15 cellular contexts compared by ENCODE assay signal in the genomic region with DNA sequence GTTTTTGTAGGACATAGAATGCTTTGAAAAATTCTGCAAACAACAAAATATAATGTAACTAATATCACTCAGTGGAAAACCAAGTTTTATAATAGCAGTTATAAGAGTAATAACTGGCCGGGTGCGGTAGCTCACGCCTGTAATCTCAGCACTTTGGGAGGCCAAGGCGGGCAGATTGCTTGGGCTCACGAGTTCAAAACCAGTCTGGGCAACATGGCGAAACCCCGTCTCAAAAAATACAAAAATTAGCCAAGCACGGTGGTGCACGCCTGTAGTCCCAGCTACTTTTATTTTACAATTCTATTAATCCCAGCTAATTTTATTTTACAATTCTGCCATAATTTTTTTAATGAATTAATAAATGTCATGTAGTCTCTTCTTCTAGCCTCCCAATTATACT. TPM values are rescaled to one million over a fixed set of nuclear protein-coding genes. Genes with fewer than 3 reads are reported as not detected.
DNase-seq lines count a peak whose midpoint lies in the region; ATAC-seq, FAIRE-seq and TF ChIP-seq lines count a peak whose summit lies in the region.
"Had no signal": no experiment of that assay in that cellular context is flagged by ENCODE, and none has a peak within 500 bp of the region (broad histone marks: within the 10 kb centered on the region; RNA-seq: fewer than 3 reads in every experiment).

No MANE protein-coding gene starts in this region.

- H3K27me3 ChIP-seq in CD4-positive, CD25-positive, alpha-beta regulatory T cell (ENCODE audit: control insufficient read depth, insufficient read depth, low read length) = no peaks in the 10 kb centered on the region
- H3K27me3 ChIP-seq: breast epithelium, heart right ventricle, stomach had no signal

- H3K9me3 ChIP-seq in CD4-positive, CD25-positive, alpha-beta regulatory T cell (ENCODE audit: control insufficient read depth in 2 of 2, low read length in 2 of 2) = no peaks in the 10 kb centered on the region
- H3K9me3 ChIP-seq: breast epithelium, Caco-2, heart right ventricle, prostate gland, stomach had no signal

- H3K27ac Mint-ChIP-seq in CD4-positive, CD25-positive, alpha-beta regulatory T cell = peak overlapping the region; percentile 92 to 97 (median 96)
- H3K27ac Mint-ChIP-seq in activated CD8-positive, alpha-beta T cell treated with anti-CD3 and anti-CD28 coated beads, Interleukin-2, amount 10 ng/mL, durations not matched to agents 7 days and 5 days = peak overlapping the region; percentile 27
- H3K27ac Mint-ChIP-seq in mesothelial cell of epicardium = peak overlapping the region; percentile 53

- H3K36me3 ChIP-seq in CD4-positive, CD25-positive, alpha-beta regulatory T cell (ENCODE audit: control insufficient read depth, insufficient read depth, low read length) = peaks cover 5% of the 10 kb centered on the region
- H3K36me3 ChIP-seq: breast epithelium, prostate gland, stomach had no signal

- H3K4me3 Mint-ChIP-seq in CD4-positive, CD25-positive, alpha-beta regulatory T cell = peak overlapping the region; percentile 94 to 98 (median 96)
- H3K4me3 Mint-ChIP-seq in activated CD8-positive, alpha-beta T cell treated with anti-CD3 and anti-CD28 coated beads, Interleukin-2, amount 10 ng/mL, durations not matched to agents 7 days and 5 days = peak overlapping the region; percentile 82
- H3K4me3 Mint-ChIP-seq in mesothelial cell of epicardium = no peak overlapping the region

- no peak for ATAC-seq in CD4-positive, CD25-positive, alpha-beta regulatory T cell (ENCODE audit: low read depth in 2 of 2)
- no peak for ATAC-seq in activated CD8-positive, alpha-beta T cell treated with anti-CD3 and anti-CD28 coated beads, Interleukin-2, amount 10 ng/mL, durations not matched to agents 7 days and 5 days
- no peak for ATAC-seq in HG03354 (IDR thresholded peaks at IDR 0.05; ENCODE audit: poor library complexity, severe bottlenecking, unreplicated experiment)
- ATAC-seq: HCT116, heart right ventricle had no signal

- H3K9me3 Mint-ChIP-seq in CD4-positive, CD25-positive, alpha-beta regulatory T cell = peaks cover 0 to 2% (median 0%) of the 10 kb centered on the region in 7 donors
- no peaks in the 10 kb centered on the region for H3K9me3 Mint-ChIP-seq in activated CD8-positive, alpha-beta T cell treated with anti-CD3 and anti-CD28 coated beads, Interleukin-2, amount 10 ng/mL, durations not matched to agents 7 days and 5 days (ENCODE audit: insufficient read depth)
- H3K9me3 Mint-ChIP-seq in mesothelial cell of epicardium = no peaks in the 10 kb centered on the region

- peak overlapping the region; percentile 99 for H3K27ac ChIP-seq in CD4-positive, CD25-positive, alpha-beta regulatory T cell (ENCODE audit: insufficient read depth, low read length, poor library complexity, severe bottlenecking)
- H3K27ac ChIP-seq: prostate gland had no signal

- peaks cover 55% of the 10 kb centered on the region for H3K4me1 ChIP-seq in CD4-positive, CD25-positive, alpha-beta regulatory T cell (ENCODE audit: control insufficient read depth, insufficient read depth, low read length, poor library complexity, severe bottlenecking)
- H3K4me1 ChIP-seq: breast epithelium, prostate gland had no signal

- H3K4me3 ChIP-seq in CD4-positive, CD25-positive, alpha-beta regulatory T cell (ENCODE audit: low read depth, low read length) = peak overlapping the region; percentile 100
- H3K4me3 ChIP-seq: prostate gland had no signal

- FAIRE-seq in GM18507 (lab: Jason Lieb, UNC) = peak; percentile 66

- no peaks in the 10 kb centered on the region for H3K36me3 Mint-ChIP-seq in CD4-positive, CD25-positive, alpha-beta regulatory T cell
- peaks cover 11% of the 10 kb centered on the region for H3K36me3 Mint-ChIP-seq in activated CD8-positive, alpha-beta T cell treated with anti-CD3 and anti-CD28 coated beads, Interleukin-2, amount 10 ng/mL, durations not matched to agents 7 days and 5 days (ENCODE audit: low read depth)
- no peaks in the 10 kb centered on the region for H3K36me3 Mint-ChIP-seq in mesothelial cell of epicardium

- H3K4me1 Mint-ChIP-seq in CD4-positive, CD25-positive, alpha-beta regulatory T cell = peaks cover 37 to 58% (median 49%) of the 10 kb centered on the region in 4 donors
- peaks cover 46% of the 10 kb centered on the region for H3K4me1 Mint-ChIP-seq in activated CD8-positive, alpha-beta T cell treated with anti-CD3 and anti-CD28 coated beads, Interleukin-2, amount 10 ng/mL, durations not matched to agents 7 days and 5 days (ENCODE audit: low read depth)
- peaks cover 21% of the 10 kb centered on the region for H3K4me1 Mint-ChIP-seq in mesothelial cell of epicardium

- POLR2A ChIA-PET in activated CD8-positive, alpha-beta T cell treated with anti-CD3 and anti-CD28 coated beads, Interleukin-2, amount 10 ng/mL, durations not matched to agents 7 days and 5 days (lab: Charles Lee) = interaction anchor here (0.6 to 6.8 kb wide), 3 partner anchors 17 to 43 kb away, joined by 4 to 99 read pairs (median 83); no protein-coding TSS in a partner anchor

- CTCF ChIA-PET in activated CD8-positive, alpha-beta T cell treated with anti-CD3 and anti-CD28 coated beads, Interleukin-2, amount 10 ng/mL, durations not matched to agents 7 days and 5 days (lab: Charles Lee) = interaction anchor here (1.0 to 3.6 kb wide), 6 partner anchors 13 to 80 kb away, joined by 3 to 20 read pairs (median 4); partner anchors contain the start of gene RAB11A

- TF ChIP-seq CTCF in mesothelial cell of epicardium (IDR thresholded peaks at IDR 0.05; ENCODE audit: unreplicated experiment) = no peak

- no peaks in the 10 kb centered on the region for H3K27me3 Mint-ChIP-seq in CD4-positive, CD25-positive, alpha-beta regulatory T cell
- no peaks in the 10 kb centered on the region for H3K27me3 Mint-ChIP-seq in activated CD8-positive, alpha-beta T cell treated with anti-CD3 and anti-CD28 coated beads, Interleukin-2, amount 10 ng/mL, durations not matched to agents 7 days and 5 days (ENCODE audit: low read depth)
- H3K27me3 Mint-ChIP-seq in mesothelial cell of epicardium (ENCODE audit: low read depth) = no peaks in the 10 kb centered on the region

- DNase-seq in CD4-positive, CD25-positive, alpha-beta regulatory T cell = no peak
- DNase-seq in GM18507 (ENCODE audit: extremely low spot score, insufficient read length, low read depth) (no peak), mesothelial cell of epicardium (ENCODE audit: low spot score in 2 of 2, unreplicated experiment in 2 of 2) (no peak), GF-D8 (lab: John Stamatoyannopoulos, UW) (no peak), DMS 273 treated with DMSO at 0.1 percent for 48 hours (lab: John Stamatoyannopoulos, UW) (no peak), pons (ENCODE audit: low spot score) (no peak)
- DNase-seq in activated CD8-positive, alpha-beta T cell treated with anti-CD3 and anti-CD28 coated beads, Interleukin-2, amount 10 ng/mL, durations not matched to agents 7 days and 5 days = no peak
- DNase-seq: Caco-2, heart right ventricle, NCI-H2081, stomach had no signal

RNA-seq across cellular contexts. Expression of gene DENND4A, which starts 2.3 kb away (rescaled TPM):
- 88.4 TPM for total RNA-seq in CD4-positive, CD25-positive, alpha-beta regulatory T cell
- polyA plus RNA-seq in CD4-positive, CD25-positive, alpha-beta regulatory T cell = 10 to 100 TPM in 3 of 4 donors, 1 to 10 TPM in 1; 9.6 to 13.2 (median 12.1) TPM
- 10 to 100 TPM; 40.1 to 45.0 TPM for total RNA-seq in activated CD8-positive, alpha-beta T cell treated with anti-CD3 and anti-CD28 coated beads, Interleukin-2, amount 10 ng/mL, durations not matched to agents 7 days and 5 days
- total RNA-seq in mesothelial cell of epicardium = 19.5 to 23.3 TPM (median 21.5 TPM) in 3 replicates

Comparison
In these comparisons a context has a peak if more than half of its experiments do, and no peak if none do; other contexts are left out.
1. H3K27ac Mint-ChIP-seq: peak in every context shown above with its lines; median percentile 96 in CD4-positive, CD25-positive, alpha-beta regulatory T cell; 53 in mesothelial cell of epicardium; 27 in activated CD8-positive, alpha-beta T cell treated with anti-CD3 and anti-CD28 coated beads, Interleukin-2, amount 10 ng/mL, durations not matched to agents 7 days and 5 days.